39 cellular contexts compared by ENCODE assay signal in the genomic region with DNA sequence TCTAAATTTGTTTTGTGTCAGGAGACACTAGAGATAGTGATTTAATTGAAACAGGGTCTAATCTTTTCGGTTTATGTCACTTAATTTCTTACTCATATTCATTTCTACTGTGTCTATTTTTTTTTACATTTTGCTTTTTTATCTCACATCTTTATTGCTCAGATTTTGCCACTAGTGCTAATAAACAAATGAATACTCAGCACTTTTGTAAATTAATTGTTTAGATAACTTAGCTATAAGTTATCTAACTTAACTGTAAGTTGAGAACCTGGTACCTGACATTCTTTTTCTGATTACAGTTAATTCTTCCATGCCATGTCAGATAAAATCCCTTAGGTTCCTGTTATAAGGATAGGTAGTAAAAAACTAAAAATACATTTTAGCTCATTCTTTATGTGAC. TPM values are rescaled to one million over a fixed set of nuclear protein-coding genes. Genes with fewer than 3 reads are reported as not detected.
"Had no signal": no experiment of that assay in that cellular context is flagged by ENCODE, and none has a peak within 500 bp of the region (broad histone marks: within the 10 kb centered on the region; RNA-seq: fewer than 3 reads in every experiment).

No MANE protein-coding gene starts in this region.

- H3K27ac ChIP-seq: adrenal gland, body of pancreas, brain microvascular endothelial cell, breast epithelium, VCaP had no signal

- ATAC-seq: activated CD8-positive, alpha-beta T cell treated with anti-CD3 and anti-CD28 coated beads for 36 hours; activated naive CD4-positive, alpha-beta T cell treated with anti-CD3 and anti-CD28 coated beads, Interleukin-2, amount 50 U/mL, for 72 hours; activated T-cell treated with anti-CD3 and anti-CD28 coated beads, Interleukin-2, amount 50 U/mL, for 4 hours; activated T-cell treated with anti-CD3 and anti-CD28 coated beads, Interleukin-2, amount 50 U/mL, for 72 hours; activated T-helper 17 cell treated with anti-CD3 and anti-CD28 coated beads, Interleukin-2, amount 50 U/mL, for 72 hours; body of pancreas had no signal

- H3K4me3 ChIP-seq: adrenal gland, body of pancreas, breast epithelium had no signal

- H3K36me3 ChIP-seq: adrenal gland, brain microvascular endothelial cell, breast epithelium had no signal

- DNase-seq: activated B cell treated with CpG ODN at 0.5 μM for 24 hours; activated CD4-positive, alpha-beta memory T cell treated with anti-CD3 and anti-CD28 coated beads for 36 hours; activated CD4-positive, alpha-beta T cell treated with anti-CD3 and anti-CD28 coated beads for 4 hours; activated CD4-positive, alpha-beta T cell treated with anti-CD3 and anti-CD28 coated beads, Interleukin-2, amount 10 ng/mL, durations not matched to agents 24 days and 14 days; activated CD4-positive, alpha-beta T cell treated with anti-CD3 and anti-CD28 coated beads, Interleukin-2, amount 50 U/mL, for 1 hour; activated CD4-positive, alpha-beta T cell treated with anti-CD3 and anti-CD28 coated beads, Interleukin-2, amount 50 U/mL, for 4 hours; activated CD4-positive, CD25-positive, alpha-beta regulatory T cell treated with anti-CD3 and anti-CD28 coated beads, Interleukin-2, amount 50 U/mL, for 72 hours; activated CD8-positive, alpha-beta memory T cell treated with anti-CD3 and anti-CD28 coated beads, Interleukin-2, amount 50 U/mL, for 4 hours; activated CD8-positive, alpha-beta T cell treated with anti-CD3 and anti-CD28 coated beads for 36 hours; activated effector memory CD4-positive, alpha-beta T cell treated with anti-CD3 and anti-CD28 coated beads, Interleukin-2, amount 50 U/mL, for 16 hours; activated gamma-delta T cell treated with Interleukin-2 at 50 U/mL for 16 hours; activated naive CD4-positive, alpha-beta T cell; activated naive CD4-positive, alpha-beta T cell treated with anti-CD3 and anti-CD28 coated beads for 36 hours; activated naive CD4-positive, alpha-beta T cell treated with anti-CD3 and anti-CD28 coated beads, Interleukin-2, amount 50 U/mL, for 16 hours; activated naive CD8-positive, alpha-beta T cell treated with anti-CD3 and anti-CD28 coated beads for 36 hours; activated T-cell treated with anti-CD3 and anti-CD28 coated beads for 4 hours; activated T-cell treated with anti-CD3 and anti-CD28 coated beads, Interleukin-2, amount 50 U/mL, for 1 hour; activated T-cell treated with anti-CD3 and anti-CD28 coated beads, Interleukin-2, amount 50 U/mL, for 4 hours; activated T-cell treated with anti-CD3 and anti-CD28 coated beads, Interleukin-2, amount 50 U/mL, for 72 hours; adrenal gland; amniotic stem cell; aorta; body of pancreas; brain microvascular endothelial cell; central memory CD4-positive, alpha-beta T cell; cerebellar nuclear complex; T-helper 1 cell; T-helper 2 cell; T-helper 9 cell had no signal

- H3K9me3 ChIP-seq: adrenal gland, body of pancreas, breast epithelium had no signal

- FAIRE-seq: astrocyte, TTC549 had no signal

- H3K27me3 ChIP-seq: adrenal gland, body of pancreas, brain microvascular endothelial cell, breast epithelium had no signal

- H3K4me1 ChIP-seq: adrenal gland, body of pancreas, breast epithelium had no signal

RNA-seq across cellular contexts. Expression of gene OR5M8, which starts 22.1 kb away (rescaled TPM):
- total RNA-seq: activated B cell treated with CpG ODN at 0.5 μM for 24 hours; activated CD4-positive, alpha-beta memory T cell treated with anti-CD3 and anti-CD28 coated beads for 36 hours; activated CD4-positive, alpha-beta T cell treated with anti-CD3 and anti-CD28 coated beads, Interleukin-2, amount 10 ng/mL, durations not matched to agents 24 days and 14 days; activated CD8-positive, alpha-beta memory T cell treated with anti-CD3 and anti-CD28 coated beads for 36 hours; activated CD8-positive, alpha-beta T cell treated with anti-CD3 and anti-CD28 coated beads for 36 hours; activated naive CD4-positive, alpha-beta T cell treated with anti-CD3 and anti-CD28 coated beads for 36 hours; activated naive CD4-positive, alpha-beta T cell treated with anti-CD3 and anti-CD28 coated beads, Interleukin-2, amount 50 U/mL, for 72 hours; activated naive CD8-positive, alpha-beta T cell treated with anti-CD3 and anti-CD28 coated beads for 36 hours; activated T-cell treated with anti-CD3 and anti-CD28 coated beads, Interleukin-2, amount 50 U/mL, for 4 hours; activated T-cell treated with anti-CD3 and anti-CD28 coated beads, Interleukin-2, amount 50 U/mL, for 72 hours; activated T-helper 1 cell treated with anti-CD3 and anti-CD28 coated beads, Interleukin-12 subunit alpha, Interleukin-12 subunit beta, Interleukin-2, Interleukin-4 antibody, amounts not matched to agents 30 ng/mL and 10 ng/mL and 1 ng/mL, durations not matched to agents 14 hours and 24 hours and 36 hours; activated T-helper 17 cell treated with anti-CD3 and anti-CD28 coated beads, Interleukin-2, amount 50 U/mL, for 72 hours; adrenal gland; aorta; astrocyte; body of pancreas; breast epithelium; cardiac septum; chondrocyte had no signal
- polyA plus RNA-seq: adrenal gland, aorta had no signal

RNA-seq across cellular contexts. Expression of gene OR5M11, which starts 29.8 kb away (rescaled TPM):
- total RNA-seq: activated B cell treated with CpG ODN at 0.5 μM for 24 hours; activated CD4-positive, alpha-beta memory T cell treated with anti-CD3 and anti-CD28 coated beads for 36 hours; activated CD4-positive, alpha-beta T cell treated with anti-CD3 and anti-CD28 coated beads, Interleukin-2, amount 10 ng/mL, durations not matched to agents 24 days and 14 days; activated CD8-positive, alpha-beta memory T cell treated with anti-CD3 and anti-CD28 coated beads for 36 hours; activated CD8-positive, alpha-beta T cell treated with anti-CD3 and anti-CD28 coated beads for 36 hours; activated naive CD4-positive, alpha-beta T cell treated with anti-CD3 and anti-CD28 coated beads for 36 hours; activated naive CD4-positive, alpha-beta T cell treated with anti-CD3 and anti-CD28 coated beads, Interleukin-2, amount 50 U/mL, for 72 hours; activated naive CD8-positive, alpha-beta T cell treated with anti-CD3 and anti-CD28 coated beads for 36 hours; activated T-cell treated with anti-CD3 and anti-CD28 coated beads, Interleukin-2, amount 50 U/mL, for 4 hours; activated T-cell treated with anti-CD3 and anti-CD28 coated beads, Interleukin-2, amount 50 U/mL, for 72 hours; activated T-helper 1 cell treated with anti-CD3 and anti-CD28 coated beads, Interleukin-12 subunit alpha, Interleukin-12 subunit beta, Interleukin-2, Interleukin-4 antibody, amounts not matched to agents 30 ng/mL and 10 ng/mL and 1 ng/mL, durations not matched to agents 14 hours and 24 hours and 36 hours; activated T-helper 17 cell treated with anti-CD3 and anti-CD28 coated beads, Interleukin-2, amount 50 U/mL, for 72 hours; adrenal gland; aorta; astrocyte; body of pancreas; breast epithelium; cardiac septum; chondrocyte had no signal
- polyA plus RNA-seq: adrenal gland, aorta had no signal

RNA-seq across cellular contexts. Expression of gene OR5M3, which starts 40.1 kb away (rescaled TPM):
- total RNA-seq: activated B cell treated with CpG ODN at 0.5 μM for 24 hours; activated CD4-positive, alpha-beta memory T cell treated with anti-CD3 and anti-CD28 coated beads for 36 hours; activated CD4-positive, alpha-beta T cell treated with anti-CD3 and anti-CD28 coated beads, Interleukin-2, amount 10 ng/mL, durations not matched to agents 24 days and 14 days; activated CD8-positive, alpha-beta memory T cell treated with anti-CD3 and anti-CD28 coated beads for 36 hours; activated CD8-positive, alpha-beta T cell treated with anti-CD3 and anti-CD28 coated beads for 36 hours; activated naive CD4-positive, alpha-beta T cell treated with anti-CD3 and anti-CD28 coated beads for 36 hours; activated naive CD4-positive, alpha-beta T cell treated with anti-CD3 and anti-CD28 coated beads, Interleukin-2, amount 50 U/mL, for 72 hours; activated naive CD8-positive, alpha-beta T cell treated with anti-CD3 and anti-CD28 coated beads for 36 hours; activated T-cell treated with anti-CD3 and anti-CD28 coated beads, Interleukin-2, amount 50 U/mL, for 4 hours; activated T-cell treated with anti-CD3 and anti-CD28 coated beads, Interleukin-2, amount 50 U/mL, for 72 hours; activated T-helper 1 cell treated with anti-CD3 and anti-CD28 coated beads, Interleukin-12 subunit alpha, Interleukin-12 subunit beta, Interleukin-2, Interleukin-4 antibody, amounts not matched to agents 30 ng/mL and 10 ng/mL and 1 ng/mL, durations not matched to agents 14 hours and 24 hours and 36 hours; activated T-helper 17 cell treated with anti-CD3 and anti-CD28 coated beads, Interleukin-2, amount 50 U/mL, for 72 hours; adrenal gland; aorta; astrocyte; body of pancreas; breast epithelium; cardiac septum; chondrocyte had no signal
- polyA plus RNA-seq: adrenal gland, aorta had no signal
